Comparison of ENCODE assay signal across 15 cellular contexts in genomic region chr10:75851946-75852345, GRCh38.
DNase-seq lines count a peak whose midpoint lies in the region; ATAC-seq and TF ChIP-seq lines count a peak whose summit lies in the region.
"Had no signal": no experiment of that assay in that cellular context is flagged by ENCODE, and none has a peak within 500 bp of the region (broad histone marks: within the 10 kb centered on the region; RNA-seq: fewer than 3 reads in every experiment).

No MANE protein-coding gene starts in this region.

- H3K27me3 ChIP-seq in right cardiac atrium (ENCODE audit: control insufficient read depth, insufficient read depth) = no peaks in the 10 kb centered on the region
- H3K27me3 ChIP-seq: BLaER1 treated with 17β-estradiol and CSF1 and Interleukin-3, amounts not matched to agents 10 nM and 100 nM had no signal

- no peaks in the 10 kb centered on the region for H3K4me1 Mint-ChIP-seq in stimulated activated naive B cell treated with anti-CD40 and anti-IgM and Interleukin-4, amounts not matched to agents 10 μg/mL and 1 μg/mL and 100 μg/mL, for 72 hours
- H3K4me1 Mint-ChIP-seq: B cell had no signal

- H3K27ac ChIP-seq in right cardiac atrium (ENCODE audit: low read length) = no peak overlapping the region
- H3K27ac ChIP-seq: HL-60 had no signal

- H3K27me3 Mint-ChIP-seq in stimulated activated naive B cell treated with anti-CD40 and anti-IgM and Interleukin-4, amounts not matched to agents 10 μg/mL and 1 μg/mL and 100 μg/mL, for 72 hours = no peaks in the 10 kb centered on the region
- H3K27me3 Mint-ChIP-seq: B cell had no signal

- H3K9me3 ChIP-seq in right cardiac atrium (ENCODE audit: control insufficient read depth, low read length) = no peaks in the 10 kb centered on the region

- intact Hi-C loops in right cardiac atrium (cut with DNase I) (no loop called here), Right ventricle myocardium superior (cut with DNase I) (no loop called here), sciatic nerve (cut with DNase I) (no loop called here)

- no peak overlapping the region for H3K27ac Mint-ChIP-seq in stimulated activated naive B cell treated with anti-CD40 and anti-IgM and Interleukin-4, amounts not matched to agents 10 μg/mL and 1 μg/mL and 100 μg/mL, for 72 hours
- H3K27ac Mint-ChIP-seq: B cell; CD8-positive, alpha-beta T cell; HFFc6 had no signal

- H3K4me3 ChIP-seq in right cardiac atrium (ENCODE audit: low read length) = no peak overlapping the region
- no peak overlapping the region for H3K4me3 ChIP-seq in fibroblast of the aortic adventitia (ENCODE audit: low read depth, low read length)
- H3K4me3 ChIP-seq: BLaER1 treated with 17β-estradiol and CSF1 and Interleukin-3, amounts not matched to agents 10 nM and 100 nM had no signal

- DNase-seq in right cardiac atrium = peak in 2 of 3 donors; percentile 16 to 36
- no peak for DNase-seq in Right ventricle myocardium superior
- DNase-seq in fibroblast of the aortic adventitia (ENCODE audit: low read depth) = peak; percentile 3
- DNase-seq in sciatic nerve (ENCODE audit: low spot score) = no peak
- DNase-seq in stimulated activated CD4-positive, alpha-beta T cell treated with anti-CD3 and anti-CD28 coated beads, Interleukin-4, amount 100 ng/mL, for 4 hours = no peak
- DNase-seq in stimulated activated naive B cell treated with anti-CD40 and anti-IgM and Interleukin-4, amounts not matched to agents 10 μg/mL and 1 μg/mL and 100 μg/mL, for 72 hours = no peak
- DNase-seq: Calu3; CD8-positive, alpha-beta T cell; H7; HFFc6; IMR-90 had no signal

- no peaks in the 10 kb centered on the region for H3K36me3 Mint-ChIP-seq in stimulated activated naive B cell treated with anti-CD40 and anti-IgM and Interleukin-4, amounts not matched to agents 10 μg/mL and 1 μg/mL and 100 μg/mL, for 72 hours
- H3K36me3 Mint-ChIP-seq: CD8-positive, alpha-beta T cell had no signal

- TF ChIP-seq CTCF in fibroblast of the aortic adventitia (IDR thresholded peaks at IDR 0.05; ENCODE audit: insufficient read depth, low read length) = no peak

- no peak for ATAC-seq in right cardiac atrium
- no peak for ATAC-seq in Right ventricle myocardium superior (ENCODE audit: poor library complexity)
- peak; percentile 52 for ATAC-seq in sciatic nerve
- no peak for ATAC-seq in stimulated activated naive B cell treated with anti-CD40 and anti-IgM and Interleukin-4, amounts not matched to agents 10 μg/mL and 1 μg/mL and 100 μg/mL, for 72 hours (replicated peaks)
- ATAC-seq: CD8-positive, alpha-beta T cell; HCT116 had no signal

- no peaks in the 10 kb centered on the region for H3K9me3 Mint-ChIP-seq in stimulated activated naive B cell treated with anti-CD40 and anti-IgM and Interleukin-4, amounts not matched to agents 10 μg/mL and 1 μg/mL and 100 μg/mL, for 72 hours
- H3K9me3 Mint-ChIP-seq: CD8-positive, alpha-beta T cell had no signal

- peaks cover 2% of the 10 kb centered on the region for H3K4me1 ChIP-seq in right cardiac atrium (ENCODE audit: control insufficient read depth, insufficient read depth, low read length)

- H3K4me3 Mint-ChIP-seq in stimulated activated naive B cell treated with anti-CD40 and anti-IgM and Interleukin-4, amounts not matched to agents 10 μg/mL and 1 μg/mL and 100 μg/mL, for 72 hours = no peak overlapping the region
- H3K4me3 Mint-ChIP-seq: B cell; CD8-positive, alpha-beta T cell; HFFc6 had no signal

Comparison
In these comparisons a context has a peak if more than half of its experiments do, and no peak if none do; other contexts are left out.
1. DNase-seq: peak in right cardiac atrium (2 of 3) and fibroblast of the aortic adventitia (single experiment); none in Right ventricle myocardium superior (single experiment), sciatic nerve (single experiment), stimulated activated CD4-positive, alpha-beta T cell treated with anti-CD3 and anti-CD28 coated beads, Interleukin-4, amount 100 ng/mL, for 4 hours (0 of 2) and stimulated activated naive B cell treated with anti-CD40 and anti-IgM and Interleukin-4, amounts not matched to agents 10 μg/mL and 1 μg/mL and 100 μg/mL, for 72 hours (single experiment).